Comparison of ENCODE assay signal across 7 cellular contexts in genomic region chr3:11205881-11206280, GRCh38. TPM values are rescaled to one million over a fixed set of nuclear protein-coding genes. Genes with fewer than 3 reads are reported as not detected.
A peak's percentile ranks its signal among the peaks of the same experiment; 100 is the strongest.
DNase-seq lines count a peak whose midpoint lies in the region; ATAC-seq and TF ChIP-seq lines count a peak whose summit lies in the region.
"Not testable (repeated sequence)": the region's sequence is repeated elsewhere in the genome, so short reads cannot be mapped to it uniquely, and the experiment has no call there.

No MANE protein-coding gene starts in this region.

- not testable (repeated sequence) for H3K27ac Mint-ChIP-seq in activated CD4-positive, alpha-beta T cell treated with anti-CD3 and anti-CD28 coated beads for 36 hours
- H3K27ac Mint-ChIP-seq in chondrocyte (ENCODE audit: unreplicated experiment): peak overlapping the region; percentile 97

- CTCF ChIA-PET in activated CD4-positive, alpha-beta T cell treated with anti-CD3 and anti-CD28 coated beads for 36 hours (lab: Charles Lee): interaction anchor here (1.2 to 1.8 kb wide), 2 partner anchors 145 to 260 kb away, joined by 4 to 7 read pairs; no protein-coding TSS in a partner anchor

- H3K27me3 ChIP-seq in heart right ventricle; mesendoderm (ENCODE audit: insufficient read depth, low read length, poor library complexity): not testable (repeated sequence)

- H3K9me3 ChIP-seq in heart right ventricle: not testable (repeated sequence)

- H3K36me3 ChIP-seq in heart right ventricle: peaks cover 0 to 20% (median 0%) of the 10 kb centered on the region in 9 donors
- H3K36me3 ChIP-seq in mesendoderm (ENCODE audit: control insufficient read depth, insufficient read depth, low read length): not testable (repeated sequence)

- intact Hi-C loops in activated CD4-positive, alpha-beta T cell treated with anti-CD3 and anti-CD28 coated beads for 36 hours (cut with DNase I, micrococcal nuclease): loop anchor here in 1 of 2 experiments (1.0 to 10.0 kb wide), 2 partner anchors 146 to 261 kb away; no protein-coding TSS in a partner anchor
- intact Hi-C loops in heart right ventricle (cut with DNase I): loop anchor here in 8 of 10 donors (1.0 to 10.0 kb wide), 9 partner anchors 49 to 261 kb away; no protein-coding TSS in a partner anchor

- H3K4me1 ChIP-seq in heart right ventricle: peaks cover 0 to 23% (median 7%) of the 10 kb centered on the region in 9 donors
- not testable (repeated sequence) for H3K4me1 ChIP-seq in mesendoderm (ENCODE audit: control insufficient read depth, low read depth, low read length)

- peaks cover 20% of the 10 kb centered on the region for H3K27me3 Mint-ChIP-seq in activated CD4-positive, alpha-beta T cell treated with anti-CD3 and anti-CD28 coated beads for 36 hours
- not testable (repeated sequence) for H3K27me3 Mint-ChIP-seq in chondrocyte (ENCODE audit: low read depth)

- not testable (repeated sequence) for H3K4me3 ChIP-seq in heart right ventricle; mesendoderm (ENCODE audit: low read length)

- H3K9me3 Mint-ChIP-seq in activated CD4-positive, alpha-beta T cell treated with anti-CD3 and anti-CD28 coated beads for 36 hours (ENCODE audit: low read depth); chondrocyte (ENCODE audit: low read depth): not testable (repeated sequence)

- H3K27ac ChIP-seq in heart right ventricle; mesendoderm (ENCODE audit: low read depth, low read length): not testable (repeated sequence)

- POLR2A ChIA-PET in activated CD4-positive, alpha-beta T cell treated with anti-CD3 and anti-CD28 coated beads for 36 hours (lab: Charles Lee): not testable (repeated sequence)

- not testable (repeated sequence) for H2BK15ac ChIP-seq in mesendoderm (replicated peaks; ENCODE audit: low read depth)

- not testable (repeated sequence) for H3K4ac ChIP-seq in mesendoderm (ENCODE audit: low read depth, low read length)

- peak; percentile 35 for DNase-seq in Daoy (ENCODE audit: low read depth)
- peak; percentile 5 for DNase-seq in HT-29 (ENCODE audit: low spot score)
- DNase-seq in NCI-H82 (lab: John Stamatoyannopoulos, UW): peak; percentile 10
- peak; percentile 33 for DNase-seq in activated CD4-positive, alpha-beta T cell treated with anti-CD3 and anti-CD28 coated beads for 36 hours
- DNase-seq in chondrocyte (ENCODE audit: low spot score); heart right ventricle: not testable (repeated sequence)
- peak; percentile 80 for DNase-seq in mesendoderm

- H3K36me3 Mint-ChIP-seq in activated CD4-positive, alpha-beta T cell treated with anti-CD3 and anti-CD28 coated beads for 36 hours (ENCODE audit: low read depth); chondrocyte (ENCODE audit: low read depth): not testable (repeated sequence)

- not testable (repeated sequence) for H3K4me3 Mint-ChIP-seq in activated CD4-positive, alpha-beta T cell treated with anti-CD3 and anti-CD28 coated beads for 36 hours; chondrocyte (ENCODE audit: unreplicated experiment)

- H3K9ac ChIP-seq in mesendoderm (ENCODE audit: low read length): not testable (repeated sequence)

- ATAC-seq in activated CD4-positive, alpha-beta T cell treated with anti-CD3 and anti-CD28 coated beads for 36 hours: not testable (repeated sequence)
- ATAC-seq in heart right ventricle: peak in 5 of 8 donors; percentile 40 to 57 (median 55)

- H3K79me1 ChIP-seq in mesendoderm (ENCODE audit: low read length): not testable (repeated sequence)

- TF ChIP-seq CTCF in chondrocyte (IDR thresholded peaks at IDR 0.05) (peak; percentile 73), heart right ventricle (IDR thresholded peaks at IDR 0.05) (peak in 7 of 9 donors; percentile 34 to 55 (median 39))

- H3K56ac ChIP-seq in mesendoderm (ENCODE audit: low read length): not testable (repeated sequence)

- not testable (repeated sequence) for H3K18ac ChIP-seq in mesendoderm (ENCODE audit: low read length)

- H3K79me2 ChIP-seq in mesendoderm (ENCODE audit: control insufficient read depth, insufficient read depth, low read length): not testable (repeated sequence)

- H3K4me2 ChIP-seq in mesendoderm (ENCODE audit: low read length): not testable (repeated sequence)

- not testable (repeated sequence) for H2AK5ac ChIP-seq in mesendoderm (ENCODE audit: low read length)

- not testable (repeated sequence) for H3K23ac ChIP-seq in mesendoderm (ENCODE audit: low read length)

- not testable (repeated sequence) for H4K8ac ChIP-seq in mesendoderm (ENCODE audit: low read depth, low read length)

- not testable (repeated sequence) for H3K4me1 Mint-ChIP-seq in activated CD4-positive, alpha-beta T cell treated with anti-CD3 and anti-CD28 coated beads for 36 hours
- peaks cover 92% of the 10 kb centered on the region for H3K4me1 Mint-ChIP-seq in chondrocyte (ENCODE audit: low read depth)

- H2BK120ac ChIP-seq in mesendoderm (ENCODE audit: low read depth, low read length): not testable (repeated sequence)

- H2BK5ac ChIP-seq in mesendoderm (ENCODE audit: low read length): not testable (repeated sequence)

- WGBS in heart right ventricle, 2 donors: 84 to 86% methylated on average over 14 of the region's 14 CpGs
- WGBS in mesendoderm (ENCODE audit: extremely low coverage, insufficient coverage, low lambda C conversion rate): no CpG with 5 or more reads among the region's 14 CpGs

- not testable (repeated sequence) for H4K5ac ChIP-seq in mesendoderm (ENCODE audit: low read length)

RNA-seq across cellular contexts. Expression of gene HRH1, which starts 51.6 kb away (rescaled TPM):
- 8.2 and 9.0 TPM in 2 replicates for total RNA-seq in Daoy (2014; rRNA removed; shearing (Covaris generic))
- total RNA-seq in HT-29 (2014; rRNA removed; shearing (Covaris generic)): 1.9 and 3.3 TPM in 2 replicates
- 1 to 10 TPM in 1 of 2 experiments, under 1 TPM in 1; 0.98 to 1.4 TPM for total RNA-seq in activated CD4-positive, alpha-beta T cell treated with anti-CD3 and anti-CD28 coated beads for 36 hours
- total RNA-seq in chondrocyte (30.1 to 32.0 TPM (median 30.8 TPM) in 3 replicates), heart right ventricle (1 to 10 TPM in 8 of 10 donors, under 1 TPM in 2; 0.57 to 3.1 (median 1.5) TPM)
- polyA plus RNA-seq in heart right ventricle: under 1 TPM; 0.74 to 0.80 TPM
- polyA plus RNA-seq in mesendoderm (2013, experiment 1 of 2): 0.03 TPM
- polyA plus RNA-seq in mesendoderm (2013, experiment 2 of 2): 0.04 TPM
